Comparison of ENCODE assay signal across 15 cellular contexts in the genomic region with DNA sequence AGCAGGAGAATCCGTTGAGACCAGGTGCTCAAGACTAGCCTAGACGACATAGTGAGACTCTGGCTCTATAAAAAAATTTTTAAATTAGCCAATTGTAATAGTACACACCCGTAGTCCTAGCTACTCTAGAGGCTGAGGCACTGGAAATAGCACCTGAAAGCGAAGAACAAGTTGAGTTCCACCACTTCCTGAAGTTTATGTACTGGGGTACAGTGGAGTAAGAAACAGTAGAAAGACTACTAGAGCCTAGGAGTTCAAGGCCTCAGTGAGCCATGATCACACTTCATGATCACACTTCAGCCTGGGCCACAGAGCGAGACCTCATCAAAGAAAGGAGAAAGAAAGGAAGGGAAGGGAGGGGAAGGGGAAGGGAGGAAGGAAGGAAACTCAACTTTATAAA. TPM values are rescaled to one million over a fixed set of nuclear protein-coding genes. Genes with fewer than 3 reads are reported as not detected.
DNase-seq lines count a peak whose midpoint lies in the region; ATAC-seq and TF ChIP-seq lines count a peak whose summit lies in the region.
"Had no signal": no experiment of that assay in that cellular context is flagged by ENCODE, and none has a peak within 500 bp of the region (broad histone marks: within the 10 kb centered on the region; RNA-seq: fewer than 3 reads in every experiment).

No MANE protein-coding gene starts in this region.

- H3K9me3 ChIP-seq in MG63 = no peaks in the 10 kb centered on the region
- H3K9me3 ChIP-seq: HAP-1 had no signal

- H3K27me3 Mint-ChIP-seq in activated naive CD4-positive, alpha-beta T cell treated with anti-CD3 and anti-CD28 coated beads, Interleukin-2, amount 50 U/mL, for 24 hours = no peaks in the 10 kb centered on the region
- H3K27me3 Mint-ChIP-seq in activated naive CD8-positive, alpha-beta T cell treated with anti-CD3 and anti-CD28 coated beads, Interleukin-2, amount 50 U/mL, for 24 hours = no peaks in the 10 kb centered on the region
- H3K27me3 Mint-ChIP-seq in mesothelial cell of epicardium (ENCODE audit: low read depth) = no peaks in the 10 kb centered on the region
- H3K27me3 Mint-ChIP-seq: stimulated activated memory B cell treated with anti-CD40 and anti-IgM and Interleukin-4, amounts not matched to agents 10 μg/mL and 1 μg/mL and 100 μg/mL, for 72 hours had no signal

- no peak for TF ChIP-seq CTCF in mesothelial cell of epicardium (IDR thresholded peaks at IDR 0.05; ENCODE audit: unreplicated experiment)

- peaks cover 37% of the 10 kb centered on the region for H3K36me3 Mint-ChIP-seq in activated naive CD4-positive, alpha-beta T cell treated with anti-CD3 and anti-CD28 coated beads, Interleukin-2, amount 50 U/mL, for 24 hours
- H3K36me3 Mint-ChIP-seq in activated naive CD8-positive, alpha-beta T cell treated with anti-CD3 and anti-CD28 coated beads, Interleukin-2, amount 50 U/mL, for 24 hours (ENCODE audit: low read depth) = peaks cover 41% of the 10 kb centered on the region
- peaks cover 46% of the 10 kb centered on the region for H3K36me3 Mint-ChIP-seq in mesothelial cell of epicardium

- no peak for DNase-seq in activated naive CD4-positive, alpha-beta T cell treated with Interleukin-2 at 50 U/mL for 16 hours
- no peak for DNase-seq in activated naive CD8-positive, alpha-beta T cell treated with anti-CD3 and anti-CD28 coated beads, Interleukin-2, amount 50 U/mL, for 24 hours
- DNase-seq in NCI-H69 (lab: John Stamatoyannopoulos, UW) (no peak), MG63 (no peak), NCI-H2171 treated with DMSO at 0.1 percent for 48 hours (lab: John Stamatoyannopoulos, UW) (no peak), mesothelial cell of epicardium (ENCODE audit: low spot score in 2 of 2, unreplicated experiment in 2 of 2) (no peak)
- DNase-seq: DMS79; NCI-H1417 treated with DMSO at 0.1 percent for 48 hours; NCI-H524 treated with DMSO at 0.1 percent for 48 hours; stimulated activated CD4-positive, alpha-beta T cell treated with anti-CD3 and anti-CD28 coated beads, Interleukin-4, amount 100 ng/mL, for 1 hour; T1000 had no signal

- no peak overlapping the region for H3K4me3 ChIP-seq in MG63
- H3K4me3 ChIP-seq: HAP-1 had no signal

- H3K4me1 Mint-ChIP-seq in activated naive CD4-positive, alpha-beta T cell treated with anti-CD3 and anti-CD28 coated beads, Interleukin-2, amount 50 U/mL, for 24 hours = peaks cover 86% of the 10 kb centered on the region
- peaks cover 52% of the 10 kb centered on the region for H3K4me1 Mint-ChIP-seq in activated naive CD8-positive, alpha-beta T cell treated with anti-CD3 and anti-CD28 coated beads, Interleukin-2, amount 50 U/mL, for 24 hours
- no peaks in the 10 kb centered on the region for H3K4me1 Mint-ChIP-seq in mesothelial cell of epicardium

- H3K36me3 ChIP-seq in MG63 = peaks cover 20% of the 10 kb centered on the region

- H3K27me3 ChIP-seq in MG63 = no peaks in the 10 kb centered on the region

- H3K4me3 Mint-ChIP-seq in activated naive CD4-positive, alpha-beta T cell treated with anti-CD3 and anti-CD28 coated beads, Interleukin-2, amount 50 U/mL, for 24 hours = peak overlapping the region; percentile 12
- no peak overlapping the region for H3K4me3 Mint-ChIP-seq in activated naive CD8-positive, alpha-beta T cell treated with anti-CD3 and anti-CD28 coated beads, Interleukin-2, amount 50 U/mL, for 24 hours
- no peak overlapping the region for H3K4me3 Mint-ChIP-seq in mesothelial cell of epicardium
- H3K4me3 Mint-ChIP-seq: stimulated activated memory B cell treated with anti-CD40 and anti-IgM and Interleukin-4, amounts not matched to agents 10 μg/mL and 1 μg/mL and 100 μg/mL, for 72 hours had no signal

- H3K27ac Mint-ChIP-seq in activated naive CD4-positive, alpha-beta T cell treated with anti-CD3 and anti-CD28 coated beads, Interleukin-2, amount 50 U/mL, for 24 hours = peak overlapping the region; percentile 84
- H3K27ac Mint-ChIP-seq in activated naive CD8-positive, alpha-beta T cell treated with anti-CD3 and anti-CD28 coated beads, Interleukin-2, amount 50 U/mL, for 24 hours = peak overlapping the region; percentile 81
- H3K27ac Mint-ChIP-seq in mesothelial cell of epicardium = no peak overlapping the region
- H3K27ac Mint-ChIP-seq: stimulated activated memory B cell treated with anti-CD40 and anti-IgM and Interleukin-4, amounts not matched to agents 10 μg/mL and 1 μg/mL and 100 μg/mL, for 72 hours had no signal

- peak; percentile 61 for ATAC-seq in HG03575 (IDR thresholded peaks at IDR 0.05; ENCODE audit: extremely low read depth, insufficient number of reproducible peaks, low FRiP score, unreplicated experiment)
- ATAC-seq in activated naive CD8-positive, alpha-beta T cell treated with anti-CD3 and anti-CD28 coated beads, Interleukin-2, amount 50 U/mL, for 24 hours = peak; percentile 35
- ATAC-seq: stimulated activated memory B cell treated with anti-CD40 and anti-IgM and Interleukin-4, amounts not matched to agents 10 μg/mL and 1 μg/mL and 100 μg/mL, for 72 hours had no signal

- no peaks in the 10 kb centered on the region for H3K9me3 Mint-ChIP-seq in activated naive CD4-positive, alpha-beta T cell treated with anti-CD3 and anti-CD28 coated beads, Interleukin-2, amount 50 U/mL, for 24 hours
- no peaks in the 10 kb centered on the region for H3K9me3 Mint-ChIP-seq in activated naive CD8-positive, alpha-beta T cell treated with anti-CD3 and anti-CD28 coated beads, Interleukin-2, amount 50 U/mL, for 24 hours
- no peaks in the 10 kb centered on the region for H3K9me3 Mint-ChIP-seq in mesothelial cell of epicardium
- H3K9me3 Mint-ChIP-seq: stimulated activated memory B cell treated with anti-CD40 and anti-IgM and Interleukin-4, amounts not matched to agents 10 μg/mL and 1 μg/mL and 100 μg/mL, for 72 hours had no signal

RNA-seq across cellular contexts. Expression of a gene that starts 19.8 kb away (rescaled TPM):
- 6.9 and 40.7 TPM in 2 replicates for total RNA-seq in MG63 (2014; rRNA removed; shearing (Covaris generic); ENCODE audit: low replicate concordance)
- 23.7 to 27.7 TPM (median 24.7 TPM) in 3 replicates for total RNA-seq in mesothelial cell of epicardium

RNA-seq across cellular contexts. Expression of a gene that starts 33.2 kb away (rescaled TPM):
- total RNA-seq in MG63 (2014; rRNA removed; shearing (Covaris generic); ENCODE audit: low replicate concordance) = 25.0 and 30.2 TPM in 2 replicates
- 22.9 to 26.7 TPM (median 24.2 TPM) in 3 replicates for total RNA-seq in mesothelial cell of epicardium
